ENCODE assay signal across 19 cellular contexts in the genomic region with DNA sequence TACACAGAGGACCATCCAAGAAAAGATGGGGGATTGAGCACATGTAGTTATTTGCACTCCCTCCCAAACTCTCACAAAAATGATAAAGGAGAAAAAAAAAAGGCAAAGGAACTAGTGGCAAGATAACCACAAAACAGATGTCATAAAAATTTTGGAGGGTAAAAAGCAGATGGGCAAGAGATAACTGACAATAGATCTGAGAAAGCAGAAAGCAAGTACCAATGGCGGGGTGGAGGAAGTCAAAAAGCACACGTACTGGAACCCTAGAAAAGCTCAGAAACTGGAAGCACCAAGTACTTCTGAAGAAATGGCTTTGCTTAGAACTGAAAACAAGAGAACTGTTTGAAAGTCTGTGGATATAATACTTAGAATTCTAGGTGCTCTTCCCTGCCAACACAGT.
"Had no signal": no experiment of that assay in that cellular context is flagged by ENCODE, and none has a peak within 500 bp of the region (broad histone marks: within the 10 kb centered on the region; RNA-seq: fewer than 3 reads in every experiment).

No MANE protein-coding gene starts in this region.

- H3K4me1 ChIP-seq: esophagus muscularis mucosa, tibial nerve, vagina had no signal

- H3K4me3 Mint-ChIP-seq: activated CD4-positive, alpha-beta T cell treated with anti-CD3 and anti-CD28 coated beads for 36 hours; activated naive CD8-positive, alpha-beta T cell; activated T-helper 17 cell treated with anti-CD3 and anti-CD28 coated beads, Interleukin-2, amount 50 U/mL, for 72 hours; central memory CD8-positive, alpha-beta T cell; mesothelial cell of epicardium; nephron progenitor cell; stimulated activated memory B cell treated with anti-CD40 and anti-IgM and Interleukin-4, amounts not matched to agents 10 μg/mL and 1 μg/mL and 100 μg/mL, for 72 hours had no signal

- H3K27ac Mint-ChIP-seq: activated CD4-positive, alpha-beta T cell treated with anti-CD3 and anti-CD28 coated beads for 36 hours; activated naive CD8-positive, alpha-beta T cell; activated T-helper 17 cell treated with anti-CD3 and anti-CD28 coated beads, Interleukin-2, amount 50 U/mL, for 72 hours; mesothelial cell of epicardium; nephron progenitor cell; stimulated activated memory B cell treated with anti-CD40 and anti-IgM and Interleukin-4, amounts not matched to agents 10 μg/mL and 1 μg/mL and 100 μg/mL, for 72 hours had no signal

- H3K4me3 ChIP-seq: coronary artery, esophagus muscularis mucosa, hepatocyte, lung, tibial nerve, vagina had no signal

- H3K79me2 ChIP-seq: hepatocyte had no signal

- ATAC-seq: activated CD4-positive, alpha-beta T cell treated with anti-CD3 and anti-CD28 coated beads for 36 hours; activated T-helper 17 cell treated with anti-CD3 and anti-CD28 coated beads, Interleukin-2, amount 50 U/mL, for 72 hours; stimulated activated memory B cell treated with anti-CD40 and anti-IgM and Interleukin-4, amounts not matched to agents 10 μg/mL and 1 μg/mL and 100 μg/mL, for 72 hours had no signal

- H3K4me1 Mint-ChIP-seq: activated T-helper 17 cell treated with anti-CD3 and anti-CD28 coated beads, Interleukin-2, amount 50 U/mL, for 72 hours had no signal

- H3K27me3 ChIP-seq: brain microvascular endothelial cell, esophagus muscularis mucosa, hepatocyte, tibial nerve, vagina had no signal

- H3K4me2 ChIP-seq: hepatocyte had no signal

- H3K9me3 ChIP-seq: vagina had no signal

- H3K27ac ChIP-seq: brain microvascular endothelial cell, coronary artery, esophagus muscularis mucosa, hepatocyte, tibial nerve, vagina, VCaP had no signal

- H3K36me3 ChIP-seq: brain microvascular endothelial cell, esophagus muscularis mucosa, tibial nerve, vagina had no signal

- DNase-seq: activated CD4-positive, alpha-beta T cell treated with anti-CD3 and anti-CD28 coated beads for 36 hours; brain microvascular endothelial cell; effector CD4-positive, alpha-beta T cell; islet precursor cell; nephron progenitor cell; occipital lobe; stimulated activated CD4-positive, alpha-beta T cell treated with anti-CD3 and anti-CD28 coated beads, Interleukin-2, amount 100 ng/mL, for 48 hours had no signal

- H3K27me3 Mint-ChIP-seq: activated CD4-positive, alpha-beta T cell treated with anti-CD3 and anti-CD28 coated beads for 36 hours; activated naive CD8-positive, alpha-beta T cell; activated T-helper 17 cell treated with anti-CD3 and anti-CD28 coated beads, Interleukin-2, amount 50 U/mL, for 72 hours; central memory CD8-positive, alpha-beta T cell; stimulated activated memory B cell treated with anti-CD40 and anti-IgM and Interleukin-4, amounts not matched to agents 10 μg/mL and 1 μg/mL and 100 μg/mL, for 72 hours had no signal

- H2AFZ ChIP-seq: hepatocyte had no signal
